Comparison of ENCODE assay signal across 16 cellular contexts in genomic region chr21:42445311-42445710, GRCh38. TPM values are rescaled to one million over a fixed set of nuclear protein-coding genes. Genes with fewer than 3 reads are reported as not detected.
DNase-seq lines count a peak whose midpoint lies in the region; FAIRE-seq and TF ChIP-seq lines count a peak whose summit lies in the region.
"Had no signal": no experiment of that assay in that cellular context is flagged by ENCODE, and none has a peak within 500 bp of the region (broad histone marks: within the 10 kb centered on the region; RNA-seq: fewer than 3 reads in every experiment).

No MANE protein-coding gene starts in this region.

- H3K4me1 ChIP-seq in Peyer's patch (peaks cover 0 to 4% (median 0%) of the 10 kb centered on the region in 4 donors), kidney (ENCODE audit: control insufficient read depth in 1 of 2, insufficient read depth in 1 of 2, low read depth in 1 of 2, low read length in 2 of 2) (no peaks in the 10 kb centered on the region)

- no peaks in the 10 kb centered on the region for H3K36me3 ChIP-seq in Peyer's patch
- no peaks in the 10 kb centered on the region for H3K36me3 ChIP-seq in kidney (ENCODE audit: control insufficient read depth in 1 of 2, insufficient read depth in 2 of 2, low read length in 2 of 2)
- H3K36me3 ChIP-seq: BLaER1 had no signal

- no peak overlapping the region for H3K9ac ChIP-seq in kidney (ENCODE audit: low read length in 2 of 2)
- H3K9ac ChIP-seq: BLaER1, GM23248 had no signal

- H3K36me3 Mint-ChIP-seq in activated CD4-positive, alpha-beta memory T cell treated with anti-CD3 and anti-CD28 coated beads for 36 hours: peaks cover 62% of the 10 kb centered on the region
- H3K36me3 Mint-ChIP-seq in activated CD4-positive, alpha-beta memory T cell treated with anti-CD3 and anti-CD28 coated beads, Interleukin-2, amount 10 ng/mL, durations not matched to agents 7 days and 5 days (ENCODE audit: low read depth): peaks cover 71% of the 10 kb centered on the region

- POLR2A ChIA-PET in activated CD4-positive, alpha-beta memory T cell treated with anti-CD3 and anti-CD28 coated beads for 36 hours (lab: Charles Lee): no interaction called here
- POLR2A ChIA-PET in activated CD4-positive, alpha-beta memory T cell treated with anti-CD3 and anti-CD28 coated beads, Interleukin-2, amount 10 ng/mL, durations not matched to agents 7 days and 5 days (lab: Charles Lee): interaction anchor here (0.7 to 2.5 kb wide), 4 partner anchors 13 to 41 kb away, joined by 3 to 7 read pairs (median 4); partner anchors contain the start of gene UBASH3A

- no peak for FAIRE-seq in kidney (lab: Jason Lieb, UNC)
- FAIRE-seq: G401.6, GM12891 had no signal

- no peak for TF ChIP-seq CTCF in Peyer's patch (IDR thresholded peaks at IDR 0.05)
- no peak for TF ChIP-seq CTCF in kidney (IDR thresholded peaks at IDR 0.05; ENCODE audit: borderline replicate concordance, extremely low read depth, insufficient read depth)
- TF ChIP-seq CTCF in dorsolateral prefrontal cortex (IDR thresholded peaks at IDR 0.05 in 54 of 56, conservative IDR thresholded peaks at IDR 0.05 in 2 of 56; ENCODE audit: low read depth in 1 of 56, partially characterized antibody in 56 of 56): no peak

- CTCF ChIA-PET in activated CD4-positive, alpha-beta memory T cell treated with anti-CD3 and anti-CD28 coated beads for 36 hours (lab: Charles Lee): interaction anchor here (0.6 to 4.8 kb wide), 4 partner anchors 64 to 300 kb away, joined by 3 to 21 read pairs (median 4); no protein-coding TSS in a partner anchor
- CTCF ChIA-PET in activated CD4-positive, alpha-beta memory T cell treated with anti-CD3 and anti-CD28 coated beads, Interleukin-2, amount 10 ng/mL, durations not matched to agents 7 days and 5 days (lab: Charles Lee): no interaction called here

- H3K9me3 Mint-ChIP-seq in activated CD4-positive, alpha-beta memory T cell treated with anti-CD3 and anti-CD28 coated beads for 36 hours: no peaks in the 10 kb centered on the region
- H3K9me3 Mint-ChIP-seq in activated CD4-positive, alpha-beta memory T cell treated with anti-CD3 and anti-CD28 coated beads, Interleukin-2, amount 10 ng/mL, durations not matched to agents 7 days and 5 days: no peaks in the 10 kb centered on the region

- no peak overlapping the region for H3K4me3 Mint-ChIP-seq in activated CD4-positive, alpha-beta memory T cell treated with anti-CD3 and anti-CD28 coated beads for 36 hours
- no peak overlapping the region for H3K4me3 Mint-ChIP-seq in activated CD4-positive, alpha-beta memory T cell treated with anti-CD3 and anti-CD28 coated beads, Interleukin-2, amount 10 ng/mL, durations not matched to agents 7 days and 5 days

- no peak overlapping the region for H3K4me3 ChIP-seq in Peyer's patch
- H3K4me3 ChIP-seq in kidney (ENCODE audit: low read length in 2 of 2): no peak overlapping the region
- no peak overlapping the region for H3K4me3 ChIP-seq in dorsolateral prefrontal cortex
- H3K4me3 ChIP-seq: BLaER1, GM23248 had no signal

- peaks cover 33% of the 10 kb centered on the region for H3K4me1 Mint-ChIP-seq in activated CD4-positive, alpha-beta memory T cell treated with anti-CD3 and anti-CD28 coated beads for 36 hours (ENCODE audit: low read depth)
- H3K4me1 Mint-ChIP-seq in activated CD4-positive, alpha-beta memory T cell treated with anti-CD3 and anti-CD28 coated beads, Interleukin-2, amount 10 ng/mL, durations not matched to agents 7 days and 5 days: peaks cover 37% of the 10 kb centered on the region

- H3K27me3 Mint-ChIP-seq in activated CD4-positive, alpha-beta memory T cell treated with anti-CD3 and anti-CD28 coated beads for 36 hours: no peaks in the 10 kb centered on the region
- no peaks in the 10 kb centered on the region for H3K27me3 Mint-ChIP-seq in activated CD4-positive, alpha-beta memory T cell treated with anti-CD3 and anti-CD28 coated beads, Interleukin-2, amount 10 ng/mL, durations not matched to agents 7 days and 5 days

- H3K9me3 ChIP-seq in Peyer's patch (no peaks in the 10 kb centered on the region), kidney (ENCODE audit: control insufficient read depth in 1 of 2, low read length in 2 of 2) (no peaks in the 10 kb centered on the region)
- H3K9me3 ChIP-seq: BLaER1 had no signal

- no peak for DNase-seq in activated CD4-positive, alpha-beta memory T cell treated with anti-CD3 and anti-CD28 coated beads for 36 hours
- DNase-seq in activated CD4-positive, alpha-beta memory T cell treated with anti-CD3 and anti-CD28 coated beads, Interleukin-2, amount 10 ng/mL, durations not matched to agents 7 days and 5 days: no peak
- DNase-seq in Peyer's patch (peak in 2 of 3 donors; percentile 19 to 31), kidney (peak; percentile 42), epidermal melanocyte (ENCODE audit: insufficient read length, low spot score) (no peak), dorsolateral prefrontal cortex (no peak), EL (no peak)
- DNase-seq: 8988T, AML-193, DMS 273 treated with DMSO at 0.1 percent for 48 hours, GM23248, H7 had no signal

- intact Hi-C loops in activated CD4-positive, alpha-beta memory T cell treated with anti-CD3 and anti-CD28 coated beads for 36 hours (cut with micrococcal nuclease): no loop called here
- intact Hi-C loops in kidney (cut with DNase I): loop anchor here (10.0 kb wide), 1 partner anchor 111 kb away; no protein-coding TSS in a partner anchor
- intact Hi-C loops in dorsolateral prefrontal cortex (cut with DNase I): loop anchor here in 1 of 2 donors (5.0 kb wide), 2 partner anchors 283 to 628 kb away; no protein-coding TSS in a partner anchor

- no peak for TF ChIP-seq POLR2A in Peyer's patch (IDR thresholded peaks at IDR 0.05)

- H3K27me3 ChIP-seq in Peyer's patch (no peaks in the 10 kb centered on the region), dorsolateral prefrontal cortex (peaks cover 0 to 4% (median 0%) of the 10 kb centered on the region in 45 donors)
- H3K27me3 ChIP-seq: BLaER1 had no signal

- peak overlapping the region; percentile 11 for H3K27ac Mint-ChIP-seq in activated CD4-positive, alpha-beta memory T cell treated with anti-CD3 and anti-CD28 coated beads for 36 hours
- H3K27ac Mint-ChIP-seq in activated CD4-positive, alpha-beta memory T cell treated with anti-CD3 and anti-CD28 coated beads, Interleukin-2, amount 10 ng/mL, durations not matched to agents 7 days and 5 days: no peak overlapping the region

- no peak overlapping the region for H3K27ac ChIP-seq in Peyer's patch
- H3K27ac ChIP-seq in kidney (ENCODE audit: low read depth in 2 of 2, low read length in 2 of 2): no peak overlapping the region
- no peak overlapping the region for H3K27ac ChIP-seq in dorsolateral prefrontal cortex
- H3K27ac ChIP-seq: BLaER1, GM23248, HL-60 had no signal

RNA-seq across cellular contexts. Expression of gene UBASH3A, which starts 41.6 kb away (rescaled TPM):
- total RNA-seq in activated CD4-positive, alpha-beta memory T cell treated with anti-CD3 and anti-CD28 coated beads for 36 hours: 10 to 100 TPM; 27.2 to 29.4 TPM
- total RNA-seq in activated CD4-positive, alpha-beta memory T cell treated with anti-CD3 and anti-CD28 coated beads, Interleukin-2, amount 10 ng/mL, durations not matched to agents 7 days and 5 days: 10 to 100 TPM; 67.8 to 70.6 TPM
- total RNA-seq in Peyer's patch (10 to 100 TPM in 1 of 4 donors, 1 to 10 TPM in 3; 3.9 to 14.0 (median 5.3) TPM), kidney (2.7 TPM), dorsolateral prefrontal cortex (1 to 10 TPM in 2 of 120 experiments, under 1 TPM in 6, not detected in 112; 0.21 to 1.4 (median 0.60) TPM)
- not detected for polyA plus RNA-seq in kidney (ENCODE audit: insufficient read depth, low read depth, low replicate concordance)
- total RNA-seq: GM23248, H7 had no signal
- polyA plus RNA-seq: GM23248 had no signal

RNA-seq across cellular contexts. Expression of gene TMPRSS3, which starts 49.5 kb away (rescaled TPM):
- 10 to 100 TPM; 47.6 to 49.8 TPM for total RNA-seq in activated CD4-positive, alpha-beta memory T cell treated with anti-CD3 and anti-CD28 coated beads for 36 hours
- 10 to 100 TPM; 24.6 to 24.8 TPM for total RNA-seq in activated CD4-positive, alpha-beta memory T cell treated with anti-CD3 and anti-CD28 coated beads, Interleukin-2, amount 10 ng/mL, durations not matched to agents 7 days and 5 days
- total RNA-seq in Peyer's patch (1 to 10 TPM in 1 of 4 donors, under 1 TPM in 1, not detected in 2; 0.54 to 2.5 TPM), kidney (15.4 TPM), dorsolateral prefrontal cortex (10 to 100 TPM in 2 of 120 experiments, 1 to 10 TPM in 107, under 1 TPM in 10, not detected in 1; 0.39 to 14.8 (median 2.8) TPM)
- polyA plus RNA-seq in kidney (ENCODE audit: insufficient read depth, low read depth, low replicate concordance): 3.0 TPM
- total RNA-seq: GM23248, H7 had no signal
- polyA plus RNA-seq: GM23248 had no signal

RNA-seq across cellular contexts. Expression of gene RSPH1, which starts 50.7 kb away (rescaled TPM):
- total RNA-seq in activated CD4-positive, alpha-beta memory T cell treated with anti-CD3 and anti-CD28 coated beads for 36 hours: under 1 TPM; 0.38 to 0.53 TPM
- not detected for total RNA-seq in activated CD4-positive, alpha-beta memory T cell treated with anti-CD3 and anti-CD28 coated beads, Interleukin-2, amount 10 ng/mL, durations not matched to agents 7 days and 5 days
- total RNA-seq in Peyer's patch (10 to 100 TPM in 1 of 4 donors, 1 to 10 TPM in 3; 2.5 to 11.0 (median 6.7) TPM), kidney (12.0 TPM), dorsolateral prefrontal cortex (10 to 100 TPM in 14 of 120 experiments, 1 to 10 TPM in 106; 3.5 to 12.9 (median 7.5) TPM)
- polyA plus RNA-seq in kidney (ENCODE audit: insufficient read depth, low read depth, low replicate concordance): 13.0 TPM
- total RNA-seq: H7 had no signal
- polyA plus RNA-seq: GM23248 had no signal

Comparison
In these comparisons a context has a peak if more than half of its experiments do, and no peak if none do; other contexts are left out.
1. DNase-seq: peak in Peyer's patch (2 of 3) and kidney (single experiment); none in activated CD4-positive, alpha-beta memory T cell treated with anti-CD3 and anti-CD28 coated beads for 36 hours (single experiment), activated CD4-positive, alpha-beta memory T cell treated with anti-CD3 and anti-CD28 coated beads, Interleukin-2, amount 10 ng/mL, durations not matched to agents 7 days and 5 days (single experiment), epidermal melanocyte (single experiment), dorsolateral prefrontal cortex (0 of 10) and EL (single experiment).